ENCODE assay signal across 16 cellular contexts in genomic region chr10:70699063-70699658, GRCh38.
"Had no signal": no experiment of that assay in that cellular context is flagged by ENCODE, and none has a peak within 500 bp of the region (broad histone marks: within the 10 kb centered on the region; RNA-seq: fewer than 3 reads in every experiment).

No MANE protein-coding gene starts in this region.

- H3K4me2 ChIP-seq: SK-N-SH had no signal

- H3K9ac ChIP-seq: SK-N-SH had no signal

- DNase-seq: Karpas-422, KG1, MM.1S, NCI-H1092 treated with DMSO at 0.1 percent for 48 hours, NCI-H1417 treated with DMSO at 0.1 percent for 48 hours, NCI-H1694 treated with DMSO at 0.1 percent for 48 hours, NCI-H1930, NCI-H2081, NCI-H2107, NCI-H2227 treated with DMSO at 0.1 percent for 48 hours, NCI-H524, NCI-H526 treated with DMSO at 0.1 percent for 48 hours, NCI-H748 treated with DMSO at 0.1 percent for 48 hours, RPMI8226, SHP77 had no signal

- H3K9me3 ChIP-seq: SK-N-SH had no signal
